In genomic region chrY:14222014-14222413, GRCh38 we compare ENCODE assay signal across 14 cellular contexts.
A peak's percentile ranks its signal among the peaks of the same experiment; 100 is the strongest.
DNase-seq lines count a peak whose midpoint lies in the region; ATAC-seq lines count a peak whose summit lies in the region.
"Had no signal": no experiment of that assay in that cellular context is flagged by ENCODE, and none has a peak within 500 bp of the region (broad histone marks: within the 10 kb centered on the region; RNA-seq: fewer than 3 reads in every experiment).

No MANE protein-coding gene starts in this region.

- ATAC-seq in HG02759 (IDR thresholded peaks at IDR 0.05; ENCODE audit: unreplicated experiment) (peak; percentile 62), GM19328 (IDR thresholded peaks at IDR 0.05; ENCODE audit: unreplicated experiment) (no peak), HG03025 (IDR thresholded peaks at IDR 0.05; ENCODE audit: low FRiP score, unreplicated experiment) (no peak)

- DNase-seq in glomerular visceral epithelial cell (ENCODE audit: extremely low spot score) (peak; percentile 0), renal cortical epithelial cell (ENCODE audit: low read depth) (peak; percentile 76), amygdala (lab: John Stamatoyannopoulos, UW) (no peak)
- DNase-seq: C1 segment of cervical spinal cord; Calu3; CD4-positive, alpha-beta memory T cell; COR-L47; DMS53; DMS79 treated with DMSO at 0.1 percent for 48 hours; GOT3; HFFc6 had no signal

Comparison
In these comparisons a context has a peak if more than half of its experiments do, and no peak if none do; other contexts are left out.
1. DNase-seq: peak in glomerular visceral epithelial cell (single experiment) and renal cortical epithelial cell (single experiment); none in amygdala (0 of 56).